ENCODE assay signal across 27 cellular contexts in genomic region chr10:77800320-77800719, GRCh38.
DNase-seq lines count a peak whose midpoint lies in the region; ATAC-seq and TF ChIP-seq lines count a peak whose summit lies in the region.
"Had no signal": no experiment of that assay in that cellular context is flagged by ENCODE, and none has a peak within 500 bp of the region (broad histone marks: within the 10 kb centered on the region; RNA-seq: fewer than 3 reads in every experiment).

No MANE protein-coding gene starts in this region.

- H3K27ac ChIP-seq in CD4-positive, alpha-beta memory T cell (ENCODE audit: low read depth, low read length) = peak overlapping the region; percentile 46
- H3K27ac ChIP-seq in KMS-11 (no peak overlapping the region), lower lobe of right lung (no peak overlapping the region), coronary artery (no peak overlapping the region)
- H3K27ac ChIP-seq: A549, PC-9, SJCRH30 had no signal

- H3K9ac ChIP-seq in KMS-11 = no peak overlapping the region

- POLR2A ChIA-PET in CD4-positive, alpha-beta memory T cell (lab: Charles Lee; ENCODE audit: partially characterized antibody) = interaction anchor here (0.6 kb wide), 1 partner anchor 507 kb away, joined by 4 read pairs; no protein-coding TSS in a partner anchor

- H4K20me1 ChIP-seq in KMS-11 (ENCODE audit: insufficient read depth) = no peaks in the 10 kb centered on the region

- H3K79me2 ChIP-seq in KMS-11 (ENCODE audit: insufficient read depth, low read depth) = no peaks in the 10 kb centered on the region

- no peak overlapping the region for H3K4me3 ChIP-seq in CD4-positive, alpha-beta memory T cell (ENCODE audit: low read length in 2 of 2)
- no peak overlapping the region for H3K4me3 ChIP-seq in KMS-11 (IDR thresholded peaks at IDR 0.05; ENCODE audit: insufficient read depth, low read depth, low read length)
- no peak overlapping the region for H3K4me3 ChIP-seq in lower lobe of right lung
- H3K4me3 ChIP-seq in coronary artery = no peak overlapping the region
- H3K4me3 ChIP-seq: A549; BLaER1 treated with 17β-estradiol and CSF1 and Interleukin-3, amounts not matched to agents 10 nM and 100 nM; PC-9; SJCRH30 had no signal

- H3K27me3 ChIP-seq in CD4-positive, alpha-beta memory T cell (ENCODE audit: insufficient read depth, low read length) = no peaks in the 10 kb centered on the region
- H3K27me3 ChIP-seq in KMS-11 (ENCODE audit: insufficient read depth, low read depth) (no peaks in the 10 kb centered on the region), lower lobe of right lung (ENCODE audit: low read depth) (no peaks in the 10 kb centered on the region)
- H3K27me3 ChIP-seq: BLaER1 treated with 17β-estradiol and CSF1 and Interleukin-3, amounts not matched to agents 10 nM and 100 nM; SJCRH30 had no signal

- intact Hi-C loops in CD4-positive, alpha-beta memory T cell (cut with micrococcal nuclease) = no loop called here
- intact Hi-C loops in lower lobe of right lung (cut with DNase I) = no loop called here

- TF ChIP-seq CTCF in KMS-11 (conservative IDR thresholded peaks at IDR 0.05; ENCODE audit: low read depth, low read length) (no peak), lower lobe of right lung (IDR thresholded peaks at IDR 0.05) (no peak), coronary artery (IDR thresholded peaks at IDR 0.05) (no peak)

- no peaks in the 10 kb centered on the region for H3K9me3 ChIP-seq in CD4-positive, alpha-beta memory T cell (ENCODE audit: control insufficient read depth in 1 of 2, low read length in 2 of 2)
- H3K9me3 ChIP-seq in lower lobe of right lung = no peaks in the 10 kb centered on the region
- H3K9me3 ChIP-seq: A549; BLaER1 treated with 17β-estradiol and CSF1 and Interleukin-3, amounts not matched to agents 10 nM and 100 nM; SJCRH30 had no signal

- H3K36me3 ChIP-seq in CD4-positive, alpha-beta memory T cell (ENCODE audit: insufficient read depth, low read length) = no peaks in the 10 kb centered on the region
- H3K36me3 ChIP-seq in KMS-11 (ENCODE audit: insufficient read depth) (no peaks in the 10 kb centered on the region), lower lobe of right lung (peaks cover 86% of the 10 kb centered on the region)

- H2AFZ ChIP-seq in KMS-11 (ENCODE audit: low read depth) = no peak overlapping the region
- H2AFZ ChIP-seq: PC-9 had no signal

- H3K4me2 ChIP-seq in KMS-11 = peak overlapping the region; percentile 95
- H3K4me2 ChIP-seq: A549, PC-9 had no signal

- ATAC-seq in activated T-helper 17 cell treated with anti-CD3 and anti-CD28 coated beads, Interleukin-2, amount 50 U/mL, for 72 hours (replicated peaks) = no peak
- ATAC-seq in lower lobe of right lung (no peak), HG02610 (IDR thresholded peaks at IDR 0.05; ENCODE audit: unreplicated experiment) (no peak), HG02884 (IDR thresholded peaks at IDR 0.05; ENCODE audit: unreplicated experiment) (no peak)
- ATAC-seq: A549, Right ventricle myocardium inferior, SK-N-SH treated with all-trans-retinoic acid at 6 μM for 48 hours had no signal

- peaks cover 0 to 2% (median 0%) of the 10 kb centered on the region in 8 donors for H3K9me3 Mint-ChIP-seq in CD4-positive, alpha-beta memory T cell
- no peaks in the 10 kb centered on the region for H3K9me3 Mint-ChIP-seq in activated T-helper 17 cell treated with anti-CD3 and anti-CD28 coated beads, Interleukin-2, amount 50 U/mL, for 72 hours
- H3K9me3 Mint-ChIP-seq: CD4-positive, alpha-beta T cell; IgD-negative memory B cell had no signal

- peak overlapping the region in 4 of 7 donors; percentile 88 to 93 (median 91) for H3K27ac Mint-ChIP-seq in CD4-positive, alpha-beta memory T cell
- no peak overlapping the region for H3K27ac Mint-ChIP-seq in activated T-helper 17 cell treated with anti-CD3 and anti-CD28 coated beads, Interleukin-2, amount 50 U/mL, for 72 hours

- H3K4me3 Mint-ChIP-seq in CD4-positive, alpha-beta memory T cell = peak overlapping the region in 1 of 8 donors; percentile 41
- H3K4me3 Mint-ChIP-seq in activated T-helper 17 cell treated with anti-CD3 and anti-CD28 coated beads, Interleukin-2, amount 50 U/mL, for 72 hours = peak overlapping the region; percentile 36
- H3K4me3 Mint-ChIP-seq: CD4-positive, alpha-beta T cell; IgD-negative memory B cell had no signal

- no peak for DNase-seq in CD4-positive, alpha-beta memory T cell
- DNase-seq in lower lobe of right lung (peak; percentile 11), coronary artery (ENCODE audit: low spot score) (no peak), NCI-H226 (no peak)
- DNase-seq: AML-193; CD4-positive, alpha-beta T cell; COR-L47; DMS53; H7; NCI-H1092 treated with DMSO at 0.1 percent for 48 hours; NCI-H1436; NCI-H187; NCI-H2107; NCI-H446 treated with DMSO at 0.1 percent for 48 hours; NCI-H526; NCI-H82; PC-9; SJCRH30 had no signal

- H3K4me1 ChIP-seq in CD4-positive, alpha-beta memory T cell (ENCODE audit: insufficient read depth, low read length) = peaks cover 16% of the 10 kb centered on the region
- H3K4me1 ChIP-seq in KMS-11 (ENCODE audit: low read depth, poor library complexity, severe bottlenecking) (peaks cover 56% of the 10 kb centered on the region), lower lobe of right lung (no peaks in the 10 kb centered on the region)
- H3K4me1 ChIP-seq: A549, SJCRH30 had no signal

- no peaks in the 10 kb centered on the region for H3K36me3 Mint-ChIP-seq in CD4-positive, alpha-beta memory T cell
- peaks cover 10% of the 10 kb centered on the region for H3K36me3 Mint-ChIP-seq in activated T-helper 17 cell treated with anti-CD3 and anti-CD28 coated beads, Interleukin-2, amount 50 U/mL, for 72 hours (ENCODE audit: low read depth)
- H3K36me3 Mint-ChIP-seq: IgD-negative memory B cell had no signal

- no peaks in the 10 kb centered on the region for H3K27me3 Mint-ChIP-seq in CD4-positive, alpha-beta memory T cell
- H3K27me3 Mint-ChIP-seq in activated T-helper 17 cell treated with anti-CD3 and anti-CD28 coated beads, Interleukin-2, amount 50 U/mL, for 72 hours = peaks cover 4% of the 10 kb centered on the region
- H3K27me3 Mint-ChIP-seq: CD4-positive, alpha-beta T cell; IgD-negative memory B cell had no signal

- CTCF ChIA-PET in CD4-positive, alpha-beta memory T cell (lab: Charles Lee; ENCODE audit: partially characterized antibody) = no interaction called here

- peaks cover 19 to 43% (median 30%) of the 10 kb centered on the region in 4 donors for H3K4me1 Mint-ChIP-seq in CD4-positive, alpha-beta memory T cell
- peaks cover 36% of the 10 kb centered on the region for H3K4me1 Mint-ChIP-seq in activated T-helper 17 cell treated with anti-CD3 and anti-CD28 coated beads, Interleukin-2, amount 50 U/mL, for 72 hours
